In genomic region chr20:19430641-19431307, GRCh38 we compare ENCODE assay signal across 19 cellular contexts.
A peak's percentile ranks its signal among the peaks of the same experiment; 100 is the strongest.
DNase-seq lines count a peak whose midpoint lies in the region; FAIRE-seq and TF ChIP-seq lines count a peak whose summit lies in the region.
"Had no signal": no experiment of that assay in that cellular context is flagged by ENCODE, and none has a peak within 500 bp of the region (broad histone marks: within the 10 kb centered on the region; RNA-seq: fewer than 3 reads in every experiment).

No MANE protein-coding gene starts in this region.

- H2BK120ac ChIP-seq in H9 (ENCODE audit: low read depth, low read length, poor library complexity, severe bottlenecking) (no peak overlapping the region), H1 (replicated peaks; ENCODE audit: low read depth, low read length) (no peak overlapping the region)

- H2BK20ac ChIP-seq in H9 (ENCODE audit: low read depth, low read length, poor library complexity, severe bottlenecking) (no peak overlapping the region), H1 (ENCODE audit: low read length) (no peak overlapping the region)

- H3K56ac ChIP-seq in H9 (ENCODE audit: insufficient read length, low read depth, low read length) (no peak overlapping the region), H1 (replicated peaks; ENCODE audit: insufficient read length, low read depth, low read length) (no peak overlapping the region)

- H3K4ac ChIP-seq in H9 (ENCODE audit: low read depth, low read length) (no peak overlapping the region), H1 (replicated peaks; ENCODE audit: insufficient read length, low read depth, low read length) (no peak overlapping the region)

- no peak for TF ChIP-seq POLR2A in H1 (IDR thresholded peaks at IDR 0.05; ENCODE audit: control extremely low read depth in 1 of 2, low read depth in 2 of 2, low read length in 2 of 2)

- no peaks in the 10 kb centered on the region for H4K20me1 ChIP-seq in H9 (ENCODE audit: control insufficient read depth, insufficient read depth, insufficient read length)
- H4K20me1 ChIP-seq in H1 (replicated peaks in 1 of 2; ENCODE audit: control insufficient read depth in 1 of 2, insufficient read depth in 2 of 2, low read length in 2 of 2) = peaks cover 0 to 2% of the 10 kb centered on the region in 2 experiments

- H3K27me3 ChIP-seq in H9 (ENCODE audit: insufficient read depth, low read length) (no peaks in the 10 kb centered on the region), H1 (replicated peaks in 1 of 4; ENCODE audit: control insufficient read depth in 3 of 4, extremely low read depth in 1 of 4, insufficient read depth in 3 of 4, low read length in 3 of 4) (no peaks in the 10 kb centered on the region)
- no peaks in the 10 kb centered on the region for H3K27me3 ChIP-seq in CD8-positive, alpha-beta memory T cell (ENCODE audit: insufficient read depth, low read length, poor library complexity, severe bottlenecking)

- H3K4me1 ChIP-seq in H9 (ENCODE audit: insufficient read depth, low read length) (no peaks in the 10 kb centered on the region; the same call in 1 of the 2 replicates), H1 (replicated peaks in 1 of 4; ENCODE audit: control insufficient read depth in 3 of 4, insufficient read depth in 4 of 4, low read length in 3 of 4) (peaks cover 0 to 9% (median 3%) of the 10 kb centered on the region in 4 experiments; a peak in 4 of 7 replicates)
- no peaks in the 10 kb centered on the region for H3K4me1 ChIP-seq in CD8-positive, alpha-beta memory T cell (ENCODE audit: insufficient read depth, low read length)
- H3K4me1 ChIP-seq: A549 had no signal

- DNase-seq in H9 = no peak
- DNase-seq in H1 (ENCODE audit: low read depth in 1 of 2, low spot score in 2 of 2) = peak in 1 of 2 experiments; percentile 24
- no peak for DNase-seq in CD8-positive, alpha-beta memory T cell
- DNase-seq in DMS53 treated with DMSO at 0.1 percent for 48 hours (lab: John Stamatoyannopoulos, UW; ENCODE audit: unreplicated experiment) = no peak
- no peak for DNase-seq in AML-193 (lab: John Stamatoyannopoulos, UW)
- DNase-seq: C1 segment of cervical spinal cord; Caco-2; CD4-positive, CD25-positive, alpha-beta regulatory T cell; DMS153; DMS79 treated with DMSO at 0.1 percent for 48 hours; GF-D8; HCEC 1CT; Karpas-422; KBM-7 had no signal

- TF ChIP-seq CTCF in H9 (conservative IDR thresholded peaks at IDR 0.05) (no peak), H1 (IDR thresholded peaks at IDR 0.05; ENCODE audit: control extremely low read depth in 1 of 3, insufficient read depth in 1 of 3, low read depth in 1 of 3, low read length in 3 of 3) (no peak), nephron (IDR thresholded peaks at IDR 0.05; ENCODE audit: unreplicated experiment in 3 of 3) (no peak)

- TF ChIP-seq RAD21 in H1 (IDR thresholded peaks at IDR 0.05 in 1 of 2, conservative IDR thresholded peaks at IDR 0.05 in 1 of 2; ENCODE audit: low read depth in 2 of 2, low read length in 2 of 2) = no peak

- H3K9me3 Mint-ChIP-seq in H9 = no peaks in the 10 kb centered on the region
- no peaks in the 10 kb centered on the region for H3K9me3 Mint-ChIP-seq in nephron
- peaks cover 0 to 3% (median 0%) of the 10 kb centered on the region in 5 donors for H3K9me3 Mint-ChIP-seq in CD8-positive, alpha-beta memory T cell
- H3K9me3 Mint-ChIP-seq: CD4-positive, CD25-positive, alpha-beta regulatory T cell; IgD-negative memory B cell had no signal

- H2AK5ac ChIP-seq in H9 (ENCODE audit: insufficient read length, low read length) (no peak overlapping the region), H1 (ENCODE audit: low read depth, low read length) (no peak overlapping the region)

- no peak overlapping the region for H2BK5ac ChIP-seq in H9 (ENCODE audit: insufficient read length, low read length)
- no peak overlapping the region for H2BK5ac ChIP-seq in H1 (ENCODE audit: low read depth, low read length)

- no peak overlapping the region for H3K4me2 ChIP-seq in H9 (ENCODE audit: insufficient read depth, insufficient read length, low read length)
- H3K4me2 ChIP-seq in H1 (ENCODE audit: insufficient read depth in 1 of 2, low read depth in 2 of 2, low read length in 2 of 2) = no peak overlapping the region
- H3K4me2 ChIP-seq: A549 had no signal

- POLR2A ChIA-PET in H1 (lab: Charles Lee; ENCODE audit: partially characterized antibody) = no interaction called here
- POLR2A ChIA-PET in CD8-positive, alpha-beta memory T cell (lab: Charles Lee) = no interaction called here

- H3K23me2 ChIP-seq in H9 (ENCODE audit: insufficient read length, low read depth, low read length, poor library complexity, severe bottlenecking) (no peaks in the 10 kb centered on the region), H1 (ENCODE audit: low read depth, low read length) (peaks cover 2% of the 10 kb centered on the region; the same call in 1 of the 2 replicates)

- H4K8ac ChIP-seq in H9 (replicated peaks; ENCODE audit: insufficient read length, low read depth, low read length) (no peak overlapping the region), H1 (ENCODE audit: extremely low read depth, insufficient read depth, low read length) (no peak overlapping the region)

- no peak overlapping the region for H3T11ph ChIP-seq in H9 (ENCODE audit: low read length)

- H3K27ac ChIP-seq in H9 (ENCODE audit: insufficient read length, low read depth, low read length) = no peak overlapping the region
- H3K27ac ChIP-seq in H1 (ENCODE audit: low read depth, low read length) = no peak overlapping the region
- no peak overlapping the region for H3K27ac ChIP-seq in CD8-positive, alpha-beta memory T cell (ENCODE audit: low read depth, low read length)
- H3K27ac ChIP-seq: A549, HL-60 had no signal

- no CpG with 5 or more reads among the region's 5 CpGs for WGBS in H9 (ENCODE audit: extremely low coverage, insufficient read length, low lambda C conversion rate)
- 99% methylated on average over 5 of the region's 5 CpGs; no CpG with 5 or more reads in 1 of the 2 experiments for WGBS in H1 (ENCODE audit: extremely low coverage in 1 of 2, insufficient coverage in 1 of 2, insufficient read length in 1 of 2, insufficient replicate concordance in 2 of 2, low coverage in 1 of 2, low lambda C conversion rate in 2 of 2, missing lambda C conversion rate in 1 of 2), 2 experiments

- H3K36me3 Mint-ChIP-seq in H9 (ENCODE audit: insufficient read depth in 1 of 3, low read depth in 3 of 3) = no peaks in the 10 kb centered on the region
- H3K36me3 Mint-ChIP-seq in nephron (ENCODE audit: low read depth) = no peaks in the 10 kb centered on the region
- H3K36me3 Mint-ChIP-seq in CD8-positive, alpha-beta memory T cell = no peaks in the 10 kb centered on the region
- H3K36me3 Mint-ChIP-seq: CD4-positive, CD25-positive, alpha-beta regulatory T cell; IgD-negative memory B cell had no signal

- H3K4me3 Mint-ChIP-seq in H9 (no peak overlapping the region), nephron (no peak overlapping the region)
- H3K4me3 Mint-ChIP-seq in CD8-positive, alpha-beta memory T cell = no peak overlapping the region
- H3K4me3 Mint-ChIP-seq: CD4-positive, CD25-positive, alpha-beta regulatory T cell; IgD-negative memory B cell had no signal

- FAIRE-seq in H1 (lab: Jason Lieb, UNC) = no peak
- FAIRE-seq: A549, D721Med had no signal

- peaks cover 1% of the 10 kb centered on the region; the same call in 1 of the 2 replicates for H3K27me3 Mint-ChIP-seq in H9 (ENCODE audit: low read depth)
- H3K27me3 Mint-ChIP-seq in nephron (ENCODE audit: low read depth) = peaks cover 19% of the 10 kb centered on the region
- no peaks in the 10 kb centered on the region for H3K27me3 Mint-ChIP-seq in CD8-positive, alpha-beta memory T cell
- H3K27me3 Mint-ChIP-seq: IgD-negative memory B cell had no signal

- H3K4me3 ChIP-seq in H1 (ENCODE audit: extremely low read depth in 1 of 4, insufficient read depth in 2 of 4, low read depth in 3 of 4, low read length in 4 of 4) = no peak overlapping the region
- no peak overlapping the region for H3K4me3 ChIP-seq in CD8-positive, alpha-beta memory T cell (ENCODE audit: low read length)
- H3K4me3 ChIP-seq: A549 had no signal

- H4K5ac ChIP-seq in H9 (ENCODE audit: insufficient read length, low read depth, low read length) (no peak overlapping the region), H1 (ENCODE audit: insufficient read length, low read depth, low read length) (no peak overlapping the region)

- no peak overlapping the region for H3K18ac ChIP-seq in H9 (ENCODE audit: insufficient read length, low read depth, low read length)
- no peak overlapping the region for H3K18ac ChIP-seq in H1 (ENCODE audit: extremely low read depth, low read length)

- no peak for TF ChIP-seq EP300 in H1 (IDR thresholded peaks at IDR 0.05; ENCODE audit: borderline replicate concordance in 1 of 2, low read depth in 2 of 2, low read length in 2 of 2)

- H2BK12ac ChIP-seq in H9 (ENCODE audit: insufficient read length, low read depth, low read length) (no peak overlapping the region), H1 (ENCODE audit: low read depth, low read length) (no peak overlapping the region)

- H3K14ac ChIP-seq in H9 (ENCODE audit: insufficient read depth, low read length) (peak overlapping the region; percentile 16; the same call in 1 of the 2 replicates), H1 (ENCODE audit: insufficient read length) (no peak overlapping the region)

- H3K4me1 Mint-ChIP-seq in H9 (peaks cover 15 to 35% of the 10 kb centered on the region in 2 experiments), nephron (peaks cover 75% of the 10 kb centered on the region)
- no peaks in the 10 kb centered on the region for H3K4me1 Mint-ChIP-seq in CD8-positive, alpha-beta memory T cell
- H3K4me1 Mint-ChIP-seq: CD4-positive, CD25-positive, alpha-beta regulatory T cell had no signal

- H3K23ac ChIP-seq in H9 (ENCODE audit: insufficient read length, low read depth, low read length) = no peak overlapping the region
- no peak overlapping the region for H3K23ac ChIP-seq in H1 (ENCODE audit: insufficient read length)

- H3K9me3 ChIP-seq in H9 (ENCODE audit: control insufficient read depth, low read depth, low read length) = no peaks in the 10 kb centered on the region
- H3K9me3 ChIP-seq in H1 (ENCODE audit: insufficient read depth in 2 of 2, low read depth in 1 of 2, low read length in 1 of 2) = no peaks in the 10 kb centered on the region
- no peaks in the 10 kb centered on the region for H3K9me3 ChIP-seq in CD8-positive, alpha-beta memory T cell (ENCODE audit: low read length)
- H3K9me3 ChIP-seq: A549, Caco-2 had no signal

- CTCF ChIA-PET in H1 (lab: Charles Lee; ENCODE audit: partially characterized antibody) = no interaction called here
- CTCF ChIA-PET in CD8-positive, alpha-beta memory T cell (lab: Charles Lee) = no interaction called here

- H2AFZ ChIP-seq in H9 (ENCODE audit: low read length) (no peak overlapping the region), H1 (ENCODE audit: low read length) (no peak overlapping the region)

- H3K36me3 ChIP-seq in H1 (ENCODE audit: control insufficient read depth in 2 of 4, insufficient read depth in 4 of 4, low read length in 3 of 4) = no peaks in the 10 kb centered on the region
- H3K36me3 ChIP-seq in CD8-positive, alpha-beta memory T cell (ENCODE audit: insufficient read depth, low read length) = no peaks in the 10 kb centered on the region

- no peaks in the 10 kb centered on the region for H3K79me1 ChIP-seq in H9 (ENCODE audit: insufficient read depth, low read depth, low read length, poor library complexity, severe bottlenecking)
- H3K79me1 ChIP-seq in H1 (ENCODE audit: low read depth, low read length) = no peaks in the 10 kb centered on the region; the same call in 1 of the 2 replicates

- H2BK15ac ChIP-seq in H9 (ENCODE audit: low read depth, low read length) = no peak overlapping the region
- H2BK15ac ChIP-seq in H1 (ENCODE audit: low read length) = 0 out of 2 replicates have a peak overlapping the region, but pooled peaks have one; percentile 36

- H3K27ac Mint-ChIP-seq in H9 (no peak overlapping the region), nephron (peak overlapping the region; percentile 27 to 78 (median 77))
- peak overlapping the region in 2 of 8 donors; percentile 17 to 44 for H3K27ac Mint-ChIP-seq in CD8-positive, alpha-beta memory T cell
- H3K27ac Mint-ChIP-seq: CD4-positive, CD25-positive, alpha-beta regulatory T cell; IgD-negative memory B cell had no signal

- H3K79me2 ChIP-seq in H9 (ENCODE audit: insufficient read depth, low read length) (no peaks in the 10 kb centered on the region), H1 (ENCODE audit: control insufficient read depth in 1 of 2, insufficient read depth in 2 of 2, low read length in 2 of 2) (no peaks in the 10 kb centered on the region)

- H4K91ac ChIP-seq in H9 (ENCODE audit: insufficient read length, low read depth, low read length) (no peak overlapping the region), H1 (replicated peaks; ENCODE audit: insufficient read length, low read length) (no peak overlapping the region)

- H3K9ac ChIP-seq in H9 (ENCODE audit: extremely low read depth, insufficient read length, low read length) (no peak overlapping the region), H1 (replicated peaks in 1 of 4; ENCODE audit: extremely low read depth in 1 of 4, low read depth in 3 of 4, low read length in 3 of 4) (no peak overlapping the region)

Comparison
In these comparisons a context has a peak if more than half of its experiments do, and no peak if none do; other contexts are left out.
1. H3K27ac Mint-ChIP-seq: peak in nephron (3 of 3); none in H9 (0 of 3).